In genomic region chr1:247471445-247472016, GRCh38 we compare ENCODE assay signal across 1 cellular context.
TF ChIP-seq lines count a peak whose summit lies in the region.

No MANE protein-coding gene starts in this region.

TF ChIP-seq in HepG2, 621 proteins besides CTCF, POLR2A, EP300 and RAD21:
- TF ChIP-seq, protein P1, sequence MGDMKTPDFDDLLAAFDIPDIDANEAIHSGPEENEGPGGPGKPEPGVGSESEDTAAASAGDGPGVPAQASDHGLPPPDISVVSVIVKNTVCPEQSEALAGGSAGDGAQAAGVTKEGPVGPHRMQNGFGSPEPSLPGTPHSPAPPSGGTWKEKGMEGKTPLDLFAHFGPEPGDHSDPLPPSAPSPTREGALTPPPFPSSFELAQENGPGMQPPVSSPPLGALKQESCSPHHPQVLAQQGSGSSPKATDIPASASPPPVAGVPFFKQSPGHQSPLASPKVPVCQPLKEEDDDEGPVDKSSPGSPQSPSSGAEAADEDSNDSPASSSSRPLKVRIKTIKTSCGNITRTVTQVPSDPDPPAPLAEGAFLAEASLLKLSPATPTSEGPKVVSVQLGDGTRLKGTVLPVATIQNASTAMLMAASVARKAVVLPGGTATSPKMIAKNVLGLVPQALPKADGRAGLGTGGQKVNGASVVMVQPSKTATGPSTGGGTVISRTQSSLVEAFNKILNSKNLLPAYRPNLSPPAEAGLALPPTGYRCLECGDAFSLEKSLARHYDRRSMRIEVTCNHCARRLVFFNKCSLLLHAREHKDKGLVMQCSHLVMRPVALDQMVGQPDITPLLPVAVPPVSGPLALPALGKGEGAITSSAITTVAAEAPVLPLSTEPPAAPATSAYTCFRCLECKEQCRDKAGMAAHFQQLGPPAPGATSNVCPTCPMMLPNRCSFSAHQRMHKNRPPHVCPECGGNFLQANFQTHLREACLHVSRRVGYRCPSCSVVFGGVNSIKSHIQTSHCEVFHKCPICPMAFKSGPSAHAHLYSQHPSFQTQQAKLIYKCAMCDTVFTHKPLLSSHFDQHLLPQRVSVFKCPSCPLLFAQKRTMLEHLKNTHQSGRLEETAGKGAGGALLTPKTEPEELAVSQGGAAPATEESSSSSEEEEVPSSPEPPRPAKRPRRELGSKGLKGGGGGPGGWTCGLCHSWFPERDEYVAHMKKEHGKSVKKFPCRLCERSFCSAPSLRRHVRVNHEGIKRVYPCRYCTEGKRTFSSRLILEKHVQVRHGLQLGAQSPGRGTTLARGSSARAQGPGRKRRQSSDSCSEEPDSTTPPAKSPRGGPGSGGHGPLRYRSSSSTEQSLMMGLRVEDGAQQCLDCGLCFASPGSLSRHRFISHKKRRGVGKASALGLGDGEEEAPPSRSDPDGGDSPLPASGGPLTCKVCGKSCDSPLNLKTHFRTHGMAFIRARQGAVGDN (CRISPR knock-in tag; IDR thresholded peaks at IDR 0.05): peak; percentile 35; the same call in 1 of the 2 replicates
- TF ChIP-seq, protein P2, sequence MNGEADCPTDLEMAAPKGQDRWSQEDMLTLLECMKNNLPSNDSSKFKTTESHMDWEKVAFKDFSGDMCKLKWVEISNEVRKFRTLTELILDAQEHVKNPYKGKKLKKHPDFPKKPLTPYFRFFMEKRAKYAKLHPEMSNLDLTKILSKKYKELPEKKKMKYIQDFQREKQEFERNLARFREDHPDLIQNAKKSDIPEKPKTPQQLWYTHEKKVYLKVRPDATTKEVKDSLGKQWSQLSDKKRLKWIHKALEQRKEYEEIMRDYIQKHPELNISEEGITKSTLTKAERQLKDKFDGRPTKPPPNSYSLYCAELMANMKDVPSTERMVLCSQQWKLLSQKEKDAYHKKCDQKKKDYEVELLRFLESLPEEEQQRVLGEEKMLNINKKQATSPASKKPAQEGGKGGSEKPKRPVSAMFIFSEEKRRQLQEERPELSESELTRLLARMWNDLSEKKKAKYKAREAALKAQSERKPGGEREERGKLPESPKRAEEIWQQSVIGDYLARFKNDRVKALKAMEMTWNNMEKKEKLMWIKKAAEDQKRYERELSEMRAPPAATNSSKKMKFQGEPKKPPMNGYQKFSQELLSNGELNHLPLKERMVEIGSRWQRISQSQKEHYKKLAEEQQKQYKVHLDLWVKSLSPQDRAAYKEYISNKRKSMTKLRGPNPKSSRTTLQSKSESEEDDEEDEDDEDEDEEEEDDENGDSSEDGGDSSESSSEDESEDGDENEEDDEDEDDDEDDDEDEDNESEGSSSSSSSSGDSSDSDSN (CRISPR knock-in tag; IDR thresholded peaks at IDR 0.05): peak; percentile 79
- no peak for TF ChIP-seq ASH2L (IDR thresholded peaks at IDR 0.05; ENCODE audit: insufficient read length, low read depth, low read length)
- no peak for TF ChIP-seq TAF1 (CRISPR knock-in tag; IDR thresholded peaks at IDR 0.05)
- TF ChIP-seq ZFX (CRISPR knock-in tag; IDR thresholded peaks at IDR 0.05; ENCODE audit: low read depth): 0 out of 2 replicates have a peak, but pooled peaks have one; percentile 34
TF ChIP-seq in HepG2: peak in this region for 3.
